ENCODE assay signal across 1 cellular context in the genomic region with DNA sequence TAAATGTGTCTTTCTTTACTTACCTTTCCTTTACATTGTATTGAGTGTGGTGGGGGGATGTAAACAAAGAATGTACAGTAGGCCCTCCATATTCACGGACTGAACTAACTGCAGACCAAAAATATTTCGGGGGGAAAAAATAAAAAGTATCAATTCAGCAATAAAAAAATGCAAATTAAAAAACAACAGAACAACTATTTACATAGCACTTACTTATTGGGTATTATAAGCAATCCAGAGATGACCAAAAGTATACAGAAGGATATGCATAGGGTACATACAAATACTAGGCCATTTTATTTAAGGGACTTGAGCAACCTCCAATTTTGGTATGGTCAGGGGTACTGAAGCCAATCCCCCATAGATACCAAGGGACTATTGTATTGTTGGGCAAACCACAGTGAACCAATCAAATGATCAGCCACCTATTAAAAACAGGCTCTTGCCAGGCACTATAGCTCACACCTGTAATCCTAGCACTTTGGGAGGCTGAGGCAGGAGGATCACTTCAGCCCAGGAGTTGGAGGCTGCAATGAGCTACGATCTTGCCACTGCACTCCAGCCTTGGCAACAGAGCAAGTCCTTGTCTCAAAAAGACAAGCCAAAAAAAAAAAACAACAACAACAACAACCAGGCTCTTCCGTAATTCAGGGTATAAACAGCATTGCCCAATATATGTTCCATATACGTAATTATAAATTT.
TF ChIP-seq lines count a peak whose summit lies in the region.

No MANE protein-coding gene starts in this region.

TF ChIP-seq in GM12878, 131 proteins besides CTCF, POLR2A, EP300 and RAD21:
- TF ChIP-seq IKZF1 (conservative IDR thresholded peaks at IDR 0.05) (no peak), JUND (IDR thresholded peaks at IDR 0.05; ENCODE audit: low read depth, low read length) (no peak), DPF2 (IDR thresholded peaks at IDR 0.05) (no peak), MYC (IDR thresholded peaks at IDR 0.05; ENCODE audit: insufficient read depth, insufficient read length, insufficient replicate concordance, low read length, severe bottlenecking) (no peak), SIX5 (IDR thresholded peaks at IDR 0.05; ENCODE audit: low read depth, low read length, severe bottlenecking) (no peak), NFXL1 (IDR thresholded peaks at IDR 0.05; ENCODE audit: borderline replicate concordance) (no peak)
